In genomic region chr7:134527979-134528371, GRCh38 we compare ENCODE assay signal across 10 cellular contexts. TPM values are rescaled to one million over a fixed set of nuclear protein-coding genes. Genes with fewer than 3 reads are reported as not detected.
DNase-seq lines count a peak whose midpoint lies in the region; ATAC-seq and TF ChIP-seq lines count a peak whose summit lies in the region.
"Had no signal": no experiment of that assay in that cellular context is flagged by ENCODE, and none has a peak within 500 bp of the region (broad histone marks: within the 10 kb centered on the region; RNA-seq: fewer than 3 reads in every experiment).

No MANE protein-coding gene starts in this region.

- H3K79me1 ChIP-seq in neuronal stem cell (ENCODE audit: low read depth, low read length), result no peaks in the 10 kb centered on the region

- peak overlapping the region; percentile 47 for H2AFZ ChIP-seq in neuronal stem cell (ENCODE audit: low read length)

- H4K8ac ChIP-seq in neuronal stem cell (ENCODE audit: low read depth, low read length), result no peak overlapping the region

- no peak overlapping the region for H2AK5ac ChIP-seq in neuronal stem cell (ENCODE audit: low read depth, low read length)

- H3K14ac ChIP-seq in neuronal stem cell (ENCODE audit: low read length), result no peak overlapping the region

- H3K36me3 ChIP-seq in colonic mucosa, result no peaks in the 10 kb centered on the region
- no peaks in the 10 kb centered on the region for H3K36me3 ChIP-seq in neuronal stem cell (replicated peaks in 1 of 2; ENCODE audit: control insufficient read depth in 2 of 2, insufficient read depth in 2 of 2, low read length in 2 of 2)

- H2BK15ac ChIP-seq in neuronal stem cell (ENCODE audit: low read length), result no peak overlapping the region

- no peak overlapping the region for H2BK120ac ChIP-seq in neuronal stem cell (ENCODE audit: low read depth, low read length)

- H3K4me1 ChIP-seq in colonic mucosa (no peaks in the 10 kb centered on the region), neuronal stem cell (ENCODE audit: control insufficient read depth in 2 of 2, insufficient read depth in 1 of 2, low read depth in 1 of 2, low read length in 2 of 2) (peaks cover 0 to 5% of the 10 kb centered on the region in 2 donors)

- intact Hi-C loops in colonic mucosa (cut with DNase I), result no loop called here

- H3K23ac ChIP-seq in neuronal stem cell (ENCODE audit: low read depth, low read length, poor library complexity), result no peak overlapping the region

- no peak for TF ChIP-seq CTCF in colonic mucosa (IDR thresholded peaks at IDR 0.05)

- H3K4ac ChIP-seq in neuronal stem cell (ENCODE audit: low read length), result no peak overlapping the region

- no peak overlapping the region for H3K18ac ChIP-seq in neuronal stem cell (ENCODE audit: low read length)

- H3K27me3 ChIP-seq in colonic mucosa (no peaks in the 10 kb centered on the region), neuronal stem cell (ENCODE audit: control insufficient read depth in 3 of 3, insufficient read depth in 3 of 3, low read depth in 1 of 3, low read length in 3 of 3) (peaks cover 0 to 30% (median 0%) of the 10 kb centered on the region in 3 experiments)

- no peak overlapping the region for H2BK12ac ChIP-seq in neuronal stem cell (ENCODE audit: low read length)

- no peak overlapping the region for H3K4me2 ChIP-seq in neuronal stem cell (ENCODE audit: insufficient read depth, low read length, poor library complexity, severe bottlenecking)

- H4K91ac ChIP-seq in neuronal stem cell (ENCODE audit: low read depth, low read length, poor library complexity), result no peak overlapping the region

- ATAC-seq in HG03520 (IDR thresholded peaks at IDR 0.05; ENCODE audit: unreplicated experiment), result no peak
- no peak for ATAC-seq in GM19455 (IDR thresholded peaks at IDR 0.05; ENCODE audit: unreplicated experiment)
- no peak for ATAC-seq in GM18517 (IDR thresholded peaks at IDR 0.05; ENCODE audit: unreplicated experiment)
- no peak for ATAC-seq in GM18873 (IDR thresholded peaks at IDR 0.05; ENCODE audit: low FRiP score, unreplicated experiment)
- ATAC-seq: activated T-helper 17 cell treated with anti-CD3 and anti-CD28 coated beads, Interleukin-2, amount 50 U/mL, for 72 hours had no signal

- peak; percentile 71 for DNase-seq in AG20443 (ENCODE audit: low spot score)
- peak; percentile 2 for DNase-seq in NCI-H2107 (lab: John Stamatoyannopoulos, UW)
- DNase-seq in colonic mucosa, result no peak
- no peak for DNase-seq in neuronal stem cell (ENCODE audit: low spot score)

- peak overlapping the region; percentile 33 for H3K4me3 ChIP-seq in colonic mucosa
- no peak overlapping the region for H3K4me3 ChIP-seq in neuronal stem cell (ENCODE audit: low read length in 2 of 2)

- no CpG with 5 or more reads among the region's 4 CpGs for WGBS in neuronal stem cell (ENCODE audit: extremely low coverage in 2 of 2, insufficient read length in 2 of 2, insufficient replicate concordance in 1 of 2), 2 donors

- H3K27ac ChIP-seq in colonic mucosa (peak overlapping the region; percentile 62), neuronal stem cell (replicated peaks; ENCODE audit: low read length) (no peak overlapping the region)

- no peaks in the 10 kb centered on the region for H3K9me3 ChIP-seq in colonic mucosa
- no peaks in the 10 kb centered on the region for H3K9me3 ChIP-seq in neuronal stem cell (replicated peaks in 1 of 2; ENCODE audit: control insufficient read depth in 2 of 2, insufficient read depth in 1 of 2, low read depth in 1 of 2, low read length in 2 of 2)

- no peak overlapping the region for H2BK5ac ChIP-seq in neuronal stem cell (ENCODE audit: low read length)

- H3K9ac ChIP-seq in colonic mucosa (ENCODE audit: low read depth in 2 of 2, low read length in 2 of 2) (peak overlapping the region; percentile 24 to 58), neuronal stem cell (ENCODE audit: low read depth, low read length, poor library complexity) (no peak overlapping the region)

RNA-seq across cellular contexts. Expression of gene AKR1B10, which starts 0.6 kb away (rescaled TPM):
- 100 to 1,000 TPM; 161 to 175 TPM for total RNA-seq in colonic mucosa
- polyA plus RNA-seq in neuronal stem cell (2013, experiment 1 of 2), result not detected
- not detected for polyA plus RNA-seq in neuronal stem cell (2013, experiment 2 of 2)
- total RNA-seq: activated T-helper 17 cell treated with anti-CD3 and anti-CD28 coated beads, Interleukin-2, amount 50 U/mL, for 72 hours; T-helper 2 cell treated with Interferon-gamma antibody and Interleukin-4, amounts not matched to agents 100 ng/mL and 5 ng/mL, for 36 hours had no signal

RNA-seq across cellular contexts. Expression of gene AKR1B15, which starts 20.9 kb away (rescaled TPM):
- total RNA-seq in colonic mucosa, result 10 to 100 TPM in 1 of 2 donors, 1 to 10 TPM in 1; 6.5 to 10.6 TPM
- polyA plus RNA-seq in neuronal stem cell (2013, experiment 1 of 2), result not detected
- not detected for polyA plus RNA-seq in neuronal stem cell (2013, experiment 2 of 2)
- total RNA-seq: activated T-helper 17 cell treated with anti-CD3 and anti-CD28 coated beads, Interleukin-2, amount 50 U/mL, for 72 hours; T-helper 2 cell treated with Interferon-gamma antibody and Interleukin-4, amounts not matched to agents 100 ng/mL and 5 ng/mL, for 36 hours had no signal

Comparison
In these comparisons a context has a peak if more than half of its experiments do, and no peak if none do; other contexts are left out.
1. DNase-seq: peak in AG20443 (single experiment) and NCI-H2107 (single experiment); none in colonic mucosa (single experiment) and neuronal stem cell (single experiment).